20 cellular contexts compared by ENCODE assay signal in the genomic region with DNA sequence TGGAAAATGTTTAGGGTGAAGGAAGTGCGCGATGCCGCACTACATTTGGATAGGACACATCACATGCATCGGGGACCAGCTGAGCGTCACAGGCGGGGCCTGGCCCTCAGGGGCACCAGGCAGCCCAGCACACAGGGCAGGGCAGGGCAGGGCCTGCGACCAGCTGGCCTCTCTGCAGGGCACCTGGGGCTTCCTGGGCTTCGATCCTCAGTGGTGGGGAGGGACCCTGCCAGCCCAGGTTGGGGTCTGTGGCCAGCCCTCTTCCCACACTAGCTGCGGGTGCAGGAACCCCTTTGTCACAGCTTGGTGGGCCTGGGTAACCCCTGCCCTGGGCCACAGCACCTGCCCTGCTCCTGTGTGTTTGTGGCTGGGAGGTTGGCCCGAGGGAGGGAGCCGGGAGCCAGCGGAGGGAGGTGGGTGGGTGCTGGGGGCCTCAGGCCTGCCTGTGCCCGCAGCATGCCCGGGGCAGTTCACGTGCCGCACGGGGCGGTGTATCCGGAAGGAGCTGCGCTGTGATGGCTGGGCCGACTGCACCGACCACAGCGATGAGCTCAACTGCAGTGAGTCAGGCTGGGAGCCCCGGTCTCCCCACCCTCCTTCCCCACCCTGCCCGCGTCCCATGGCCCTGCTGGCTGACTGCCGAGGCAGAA. TPM values are rescaled to one million over a fixed set of nuclear protein-coding genes. Genes with fewer than 3 reads are reported as not detected.
"Had no signal": no experiment of that assay in that cellular context is flagged by ENCODE, and none has a peak within 500 bp of the region (broad histone marks: within the 10 kb centered on the region; RNA-seq: fewer than 3 reads in every experiment).

No MANE protein-coding gene starts in this region.

- H3K27me3 Mint-ChIP-seq: activated CD4-positive, alpha-beta memory T cell treated with anti-CD3 and anti-CD28 coated beads for 36 hours; natural killer cell treated with Interleukin-12 subunit alpha and Interleukin-12 subunit beta and Interleukin-15 and Interleukin-18, amount 100 ng/mL, for 72 hours had no signal

- H3K27ac Mint-ChIP-seq: activated CD4-positive, alpha-beta memory T cell treated with anti-CD3 and anti-CD28 coated beads for 36 hours; activated naive CD8-positive, alpha-beta T cell treated with anti-CD3 and anti-CD28 coated beads, Interleukin-2, amount 10 ng/mL, durations not matched to agents 7 days and 5 days; natural killer cell treated with Interleukin-12 subunit alpha and Interleukin-12 subunit beta and Interleukin-15 and Interleukin-18, amount 100 ng/mL, for 72 hours; T-helper 2 cell treated with Interferon-gamma antibody and Interleukin-4, amounts not matched to agents 5 μg/mL and 100 μg/mL, for 36 hours had no signal

- H3K4me3 Mint-ChIP-seq: activated CD4-positive, alpha-beta memory T cell treated with anti-CD3 and anti-CD28 coated beads for 36 hours; activated naive CD8-positive, alpha-beta T cell treated with anti-CD3 and anti-CD28 coated beads, Interleukin-2, amount 10 ng/mL, durations not matched to agents 7 days and 5 days; natural killer cell treated with Interleukin-12 subunit alpha and Interleukin-12 subunit beta and Interleukin-15 and Interleukin-18, amount 100 ng/mL, for 72 hours; T-helper 2 cell treated with Interferon-gamma antibody and Interleukin-4, amounts not matched to agents 5 μg/mL and 100 μg/mL, for 36 hours had no signal

- H3K36me3 Mint-ChIP-seq: activated CD4-positive, alpha-beta memory T cell treated with anti-CD3 and anti-CD28 coated beads for 36 hours; activated naive CD8-positive, alpha-beta T cell treated with anti-CD3 and anti-CD28 coated beads, Interleukin-2, amount 10 ng/mL, durations not matched to agents 7 days and 5 days; natural killer cell treated with Interleukin-12 subunit alpha and Interleukin-12 subunit beta and Interleukin-15 and Interleukin-18, amount 100 ng/mL, for 72 hours had no signal

- H3K4me3 ChIP-seq: dorsolateral prefrontal cortex, esophagus squamous epithelium, heart right ventricle, mucosa of descending colon, sigmoid colon, uterus had no signal

- H3K27me3 ChIP-seq: dorsolateral prefrontal cortex, esophagus squamous epithelium, heart right ventricle, sigmoid colon, uterus had no signal

- DNase-seq: activated CD4-positive, alpha-beta memory T cell treated with anti-CD3 and anti-CD28 coated beads for 36 hours; activated gamma-delta T cell treated with Interleukin-2 at 50 U/mL for 16 hours; activated naive CD8-positive, alpha-beta T cell treated with anti-CD3 and anti-CD28 coated beads, Interleukin-2, amount 10 ng/mL, durations not matched to agents 7 days and 5 days; activated T-cell treated with anti-CD3 and anti-CD28 coated beads, Interleukin-2, amount 50 U/mL, for 48 hours; anterior cingulate cortex; dorsolateral prefrontal cortex; esophagus squamous epithelium; foreskin melanocyte; heart right ventricle; islet precursor cell; sigmoid colon; stimulated activated CD4-positive, alpha-beta T cell treated with anti-CD3 and anti-CD28 coated beads, Interleukin-2, amount 100 ng/mL, for 24 hours; stimulated activated naive CD4-positive, alpha-beta T cell treated with Interleukin-2 at 50 U/mL for 16 hours; uterus had no signal

- H3K4me1 ChIP-seq: esophagus squamous epithelium, heart right ventricle, sigmoid colon, uterus had no signal

- H3K9me3 ChIP-seq: esophagus squamous epithelium, mucosa of descending colon, sigmoid colon, uterus had no signal

- ATAC-seq: heart right ventricle; left lobe of liver; mucosa of descending colon; natural killer cell treated with Interleukin-12 subunit alpha and Interleukin-12 subunit beta and Interleukin-15 and Interleukin-18, amount 100 ng/mL, for 72 hours had no signal

- H3K9me3 Mint-ChIP-seq: activated CD4-positive, alpha-beta memory T cell treated with anti-CD3 and anti-CD28 coated beads for 36 hours; activated naive CD8-positive, alpha-beta T cell treated with anti-CD3 and anti-CD28 coated beads, Interleukin-2, amount 10 ng/mL, durations not matched to agents 7 days and 5 days; natural killer cell treated with Interleukin-12 subunit alpha and Interleukin-12 subunit beta and Interleukin-15 and Interleukin-18, amount 100 ng/mL, for 72 hours; T-helper 2 cell treated with Interferon-gamma antibody and Interleukin-4, amounts not matched to agents 5 μg/mL and 100 μg/mL, for 36 hours had no signal

- FAIRE-seq: bronchial epithelial cell had no signal

- H3K27ac ChIP-seq: dorsolateral prefrontal cortex, esophagus squamous epithelium, heart right ventricle, sigmoid colon, uterus, VCaP had no signal

- H3K36me3 ChIP-seq: sigmoid colon, uterus had no signal

RNA-seq across cellular contexts. Expression of a gene that starts 37.9 kb away (rescaled TPM):
- total RNA-seq: activated CD4-positive, alpha-beta memory T cell treated with anti-CD3 and anti-CD28 coated beads for 36 hours had no signal
